1 cellular context compared by ENCODE assay signal in the genomic region with DNA sequence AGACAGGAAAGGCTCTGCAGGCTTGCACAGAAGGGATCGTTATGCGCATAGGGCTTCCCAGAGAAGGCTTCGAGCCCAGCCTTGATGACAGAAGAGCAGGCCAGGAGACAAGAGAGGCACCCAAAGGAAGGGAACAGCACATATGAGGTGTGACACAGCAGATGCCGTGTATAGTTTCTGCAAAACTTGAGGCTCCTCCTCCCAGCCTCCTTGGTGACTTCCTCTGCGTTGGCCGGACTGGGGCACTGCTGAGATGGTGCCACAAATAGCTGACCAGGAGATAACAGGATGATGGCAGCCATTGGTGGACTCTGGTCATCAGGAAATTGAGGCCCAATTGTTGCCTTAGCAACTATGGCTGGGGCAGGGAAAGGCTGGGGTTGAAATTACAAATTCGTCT.
TF ChIP-seq lines count a peak whose summit lies in the region.

No MANE protein-coding gene starts in this region.

TF ChIP-seq in K562, 482 proteins besides CTCF, POLR2A, EP300 and RAD21:
- TF ChIP-seq C11orf30 (IDR thresholded peaks at IDR 0.05; ENCODE audit: low read depth) (0 out of 2 replicates have a peak, but pooled peaks have one; percentile 23), ZNF589 (CRISPR knock-in tag; IDR thresholded peaks at IDR 0.05; ENCODE audit: low read depth) (no peak), ZNF449 (CRISPR knock-in tag; IDR thresholded peaks at IDR 0.05) (no peak), GATAD2A (IDR thresholded peaks at IDR 0.05) (no peak), NFE2 (IDR thresholded peaks at IDR 0.05; ENCODE audit: low read depth) (peak; percentile 50; the same call in 1 of the 2 replicates), ZFP1 (CRISPR knock-in tag; IDR thresholded peaks at IDR 0.05) (no peak), ZBTB40 (IDR thresholded peaks at IDR 0.05) (no peak), ZBTB40 (CRISPR knock-in tag; IDR thresholded peaks at IDR 0.05) (no peak), SPI1 (IDR thresholded peaks at IDR 0.05; ENCODE audit: borderline replicate concordance, low read depth, low read length) (peak; percentile 57; the same call in 1 of the 2 replicates), CCNT2 (IDR thresholded peaks at IDR 0.05; ENCODE audit: borderline replicate concordance, extremely low read depth, insufficient read length, low read depth, low read length) (no peak), RFX1 (IDR thresholded peaks at IDR 0.05) (peak; percentile 45; the same call in 1 of the 2 replicates), ZNF561 (CRISPR knock-in tag; conservative IDR thresholded peaks at IDR 0.05) (no peak), ETS2 (tag; IDR thresholded peaks at IDR 0.05; ENCODE audit: borderline replicate concordance, poor library complexity, severe bottlenecking) (no peak)
